Comparison of ENCODE assay signal across 22 cellular contexts in the genomic region with DNA sequence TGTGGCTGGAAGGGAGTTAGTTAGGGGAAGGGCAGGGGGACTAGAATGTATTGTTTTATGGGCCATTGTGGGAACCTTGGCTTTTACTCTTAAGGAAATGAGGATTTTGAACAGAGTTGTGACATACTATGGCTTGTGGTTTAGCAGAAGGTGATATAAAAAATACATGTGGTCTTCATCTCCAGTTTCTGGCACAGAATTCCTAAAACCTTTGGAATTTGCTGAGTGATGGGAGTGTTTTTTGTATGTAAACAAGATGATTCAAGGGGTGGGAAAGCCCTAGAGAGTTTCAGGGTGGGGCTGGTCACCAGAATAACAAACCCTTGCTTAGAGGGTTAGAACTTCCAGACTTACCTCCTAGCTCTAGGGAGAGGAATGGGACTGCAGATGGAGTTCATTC.
DNase-seq lines count a peak whose midpoint lies in the region; ATAC-seq, FAIRE-seq and TF ChIP-seq lines count a peak whose summit lies in the region.
"Had no signal": no experiment of that assay in that cellular context is flagged by ENCODE, and none has a peak within 500 bp of the region (broad histone marks: within the 10 kb centered on the region; RNA-seq: fewer than 3 reads in every experiment).

No MANE protein-coding gene starts in this region.

- CTCF ChIA-PET in BJ (lab: Yijun Ruan, JAX): no interaction called here

- H3K9me3 ChIP-seq in pancreas: no peaks in the 10 kb centered on the region
- H3K9me3 ChIP-seq: left lung had no signal

- POLR2A ChIA-PET in BJ (lab: Charles Lee): no interaction called here

- peaks cover 11% of the 10 kb centered on the region in 2 donors for H3K4me1 Mint-ChIP-seq in natural killer cell
- H3K4me1 Mint-ChIP-seq in glutamatergic neuron (ENCODE audit: low read depth, unreplicated experiment): no peaks in the 10 kb centered on the region

- no peaks in the 10 kb centered on the region for H3K4me1 ChIP-seq in pancreas

- no peak overlapping the region for H3K27ac Mint-ChIP-seq in natural killer cell
- no peak overlapping the region for H3K27ac Mint-ChIP-seq in glutamatergic neuron (ENCODE audit: unreplicated experiment)
- H3K27ac Mint-ChIP-seq: activated B cell treated with CpG ODN at 0.5 μM for 24 hours; activated CD4-positive, alpha-beta memory T cell treated with anti-CD3 and anti-CD28 coated beads, Interleukin-2, amount 10 ng/mL, durations not matched to agents 7 days and 5 days; activated naive CD4-positive, alpha-beta T cell treated with anti-CD3 and anti-CD28 coated beads, Interleukin-2, amount 50 U/mL, for 24 hours; stimulated activated effector memory CD8-positive, alpha-beta T cell treated with anti-CD3 and anti-CD28 coated beads, Interleukin-12 subunit alpha, Interleukin-12 subunit beta, amount 100 ng/mL, for 72 hours had no signal

- ATAC-seq in GM18511 (IDR thresholded peaks at IDR 0.05; ENCODE audit: unreplicated experiment) (no peak), natural killer cell (no peak), pancreas (no peak)
- ATAC-seq: activated T-cell treated with anti-CD3 and anti-CD28 coated beads, Interleukin-2, amount 50 U/mL, for 4 hours; left lung; right cardiac atrium; stimulated activated effector memory CD8-positive, alpha-beta T cell treated with anti-CD3 and anti-CD28 coated beads, Interleukin-12 subunit alpha, Interleukin-12 subunit beta, amount 100 ng/mL, for 72 hours had no signal

- in situ Hi-C loops in brain microvascular endothelial cell (cut with HindIII; ENCODE audit: low pct_ligation_motif_present, low sequenced_read_pairs): no loop called here

- FAIRE-seq in pancreas (lab: Jason Lieb, UNC): no peak
- FAIRE-seq: endothelial cell of umbilical vein had no signal

- intact Hi-C loops in natural killer cell (cut with micrococcal nuclease) (no loop called here), pancreas (cut with DNase I) (no loop called here)

- H3K36me3 ChIP-seq in BJ (ENCODE audit: control insufficient read depth, insufficient read depth, low read length): no peaks in the 10 kb centered on the region
- H3K36me3 ChIP-seq in brain microvascular endothelial cell (replicated peaks): no peaks in the 10 kb centered on the region
- H3K36me3 ChIP-seq in pancreas: no peaks in the 10 kb centered on the region
- H3K36me3 ChIP-seq: left lung had no signal

- peaks cover 4 to 7% of the 10 kb centered on the region in 2 donors for H3K9me3 Mint-ChIP-seq in natural killer cell
- peaks cover 7% of the 10 kb centered on the region for H3K9me3 Mint-ChIP-seq in glutamatergic neuron (ENCODE audit: unreplicated experiment)
- H3K9me3 Mint-ChIP-seq: activated B cell treated with CpG ODN at 0.5 μM for 24 hours; activated naive CD4-positive, alpha-beta T cell treated with anti-CD3 and anti-CD28 coated beads, Interleukin-2, amount 50 U/mL, for 24 hours had no signal

- H3K4me3 Mint-ChIP-seq in natural killer cell (no peak overlapping the region), glutamatergic neuron (ENCODE audit: unreplicated experiment) (no peak overlapping the region)
- H3K4me3 Mint-ChIP-seq: activated B cell treated with CpG ODN at 0.5 μM for 24 hours; activated CD4-positive, alpha-beta memory T cell treated with anti-CD3 and anti-CD28 coated beads, Interleukin-2, amount 10 ng/mL, durations not matched to agents 7 days and 5 days; activated naive CD4-positive, alpha-beta T cell treated with anti-CD3 and anti-CD28 coated beads, Interleukin-2, amount 50 U/mL, for 24 hours; activated T-cell treated with anti-CD3 and anti-CD28 coated beads, Interleukin-2, amount 50 U/mL, for 4 hours; stimulated activated effector memory CD8-positive, alpha-beta T cell treated with anti-CD3 and anti-CD28 coated beads, Interleukin-12 subunit alpha, Interleukin-12 subunit beta, amount 100 ng/mL, for 72 hours had no signal

- DNase-seq in BJ (ENCODE audit: low read depth): peak; percentile 35
- DNase-seq in LHCN-M2 (ENCODE audit: low read depth): peak; percentile 70
- peak; percentile 7 for DNase-seq in brain microvascular endothelial cell
- peak; percentile 13 for DNase-seq in hepatic stellate cell (ENCODE audit: low spot score)
- DNase-seq in natural killer cell: no peak
- DNase-seq in glutamatergic neuron: no peak
- no peak for DNase-seq in pancreas
- DNase-seq: activated B cell treated with CpG ODN at 0.5 μM for 24 hours; activated CD4-positive, alpha-beta memory T cell treated with anti-CD3 and anti-CD28 coated beads, Interleukin-2, amount 10 ng/mL, durations not matched to agents 7 days and 5 days; activated T-cell treated with anti-CD3 and anti-CD28 coated beads, Interleukin-2, amount 50 U/mL, for 4 hours; dermis blood vessel endothelial cell; DMS79; left lung; NCI-H1436; NCI-H2171; NCI-H774; right cardiac atrium had no signal

- H3K4me3 ChIP-seq in BJ (ENCODE audit: low read depth, low read length): no peak overlapping the region
- no peak overlapping the region for H3K4me3 ChIP-seq in brain microvascular endothelial cell (ENCODE audit: low read depth, low read length)
- H3K4me3 ChIP-seq in pancreas: no peak overlapping the region
- H3K4me3 ChIP-seq: left lung, SK-N-MC had no signal

- H3K27me3 Mint-ChIP-seq in natural killer cell (ENCODE audit: low read depth in 2 of 2) (peaks cover 0 to 3% of the 10 kb centered on the region in 2 donors), glutamatergic neuron (ENCODE audit: unreplicated experiment) (no peaks in the 10 kb centered on the region)

- H3K36me3 Mint-ChIP-seq in natural killer cell (no peaks in the 10 kb centered on the region), glutamatergic neuron (ENCODE audit: unreplicated experiment) (no peaks in the 10 kb centered on the region)
- H3K36me3 Mint-ChIP-seq: activated naive CD4-positive, alpha-beta T cell treated with anti-CD3 and anti-CD28 coated beads, Interleukin-2, amount 50 U/mL, for 24 hours; stimulated activated effector memory CD8-positive, alpha-beta T cell treated with anti-CD3 and anti-CD28 coated beads, Interleukin-12 subunit alpha, Interleukin-12 subunit beta, amount 100 ng/mL, for 72 hours had no signal

- no peaks in the 10 kb centered on the region for H3K27me3 ChIP-seq in BJ (ENCODE audit: control insufficient read depth, insufficient read depth, low read length)
- H3K27me3 ChIP-seq in brain microvascular endothelial cell (replicated peaks): no peaks in the 10 kb centered on the region
- H3K27me3 ChIP-seq in pancreas: no peaks in the 10 kb centered on the region
- H3K27me3 ChIP-seq: left lung had no signal

- TF ChIP-seq CTCF in BJ (IDR thresholded peaks at IDR 0.05; ENCODE audit: insufficient read depth, low read depth, low read length) (no peak), brain microvascular endothelial cell (IDR thresholded peaks at IDR 0.05; ENCODE audit: low read depth, low read length, missing control alignments) (no peak), natural killer cell (IDR thresholded peaks at IDR 0.05) (no peak), glutamatergic neuron (IDR thresholded peaks at IDR 0.05; ENCODE audit: partially characterized antibody, unreplicated experiment) (no peak), pancreas (IDR thresholded peaks at IDR 0.05) (no peak)

- H3K27ac ChIP-seq in brain microvascular endothelial cell (no peak overlapping the region), pancreas (no peak overlapping the region)
- H3K27ac ChIP-seq: left lung, SK-N-MC had no signal

Comparison
In these comparisons a context has a peak if more than half of its experiments do, and no peak if none do; other contexts are left out.
1. DNase-seq: peak in BJ (single experiment), LHCN-M2 (single experiment), brain microvascular endothelial cell (single experiment) and hepatic stellate cell (single experiment); none in natural killer cell (single experiment), glutamatergic neuron (single experiment) and pancreas (0 of 6).